In the genomic region with DNA sequence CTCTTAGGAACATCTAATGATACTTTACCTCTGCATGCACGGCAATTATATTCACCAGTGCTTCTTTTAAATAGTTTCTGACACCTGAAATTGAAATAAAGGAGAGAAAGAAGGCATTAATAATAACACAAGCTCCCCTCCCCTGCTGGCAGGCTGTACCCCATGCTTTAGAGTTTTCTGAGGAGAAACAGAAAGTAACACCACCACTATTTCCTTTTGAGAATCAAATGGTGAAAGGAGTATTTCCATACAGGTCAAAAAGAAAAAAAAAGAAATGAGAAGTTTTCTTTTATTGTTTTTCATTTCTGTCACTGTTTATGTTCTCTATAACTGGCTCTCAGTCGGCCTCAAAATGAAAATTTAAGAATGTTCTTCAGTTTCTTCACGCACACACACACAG, we compare ENCODE assay signal across 15 cellular contexts.
DNase-seq lines count a peak whose midpoint lies in the region; ATAC-seq and TF ChIP-seq lines count a peak whose summit lies in the region.
"Had no signal": no experiment of that assay in that cellular context is flagged by ENCODE, and none has a peak within 500 bp of the region (broad histone marks: within the 10 kb centered on the region; RNA-seq: fewer than 3 reads in every experiment).

No MANE protein-coding gene starts in this region.

- no peaks in the 10 kb centered on the region for H3K27me3 ChIP-seq in GM06990 (replicated peaks; ENCODE audit: control insufficient read depth, insufficient read depth, low read length)
- H3K27me3 ChIP-seq in uterus = no peaks in the 10 kb centered on the region
- H3K27me3 ChIP-seq: esophagus muscularis mucosa had no signal

- peak overlapping the region; percentile 86 to 90 for H3K27ac Mint-ChIP-seq in T-cell
- peak overlapping the region; percentile 88 to 92 for H3K27ac Mint-ChIP-seq in effector memory CD8-positive, alpha-beta T cell

- no peaks in the 10 kb centered on the region for H3K27me3 Mint-ChIP-seq in T-cell
- H3K27me3 Mint-ChIP-seq in effector memory CD8-positive, alpha-beta T cell = no peaks in the 10 kb centered on the region

- DNase-seq in GM06990 (ENCODE audit: extremely low read depth, insufficient read length) (no peak), T-cell (no peak), uterus (no peak), NCI-H69 (lab: John Stamatoyannopoulos, UW) (no peak)
- DNase-seq in effector memory CD8-positive, alpha-beta T cell = no peak
- DNase-seq: Calu3, caudate nucleus, mammary epithelial cell, MM.1S, NCI-H2227 treated with DMSO at 0.1 percent for 48 hours had no signal

- no peak for TF ChIP-seq POLR2A in uterus (IDR thresholded peaks at IDR 0.05)

- peaks cover 38 to 69% (median 54%) of the 10 kb centered on the region in 3 donors for H3K4me1 Mint-ChIP-seq in T-cell
- peaks cover 30 to 34% of the 10 kb centered on the region in 2 donors for H3K4me1 Mint-ChIP-seq in effector memory CD8-positive, alpha-beta T cell (ENCODE audit: low read depth in 2 of 2)

- POLR2A ChIA-PET in T-cell (lab: Charles Lee) = interaction anchor here in 1 of 2 donors (0.5 to 0.7 kb wide), 2 partner anchors 8 to 28 kb away, joined by 3 read pairs; no protein-coding TSS in a partner anchor

- peak overlapping the region; percentile 55 to 77 (median 55) for H3K4me3 Mint-ChIP-seq in T-cell
- peak overlapping the region; percentile 78 to 79 for H3K4me3 Mint-ChIP-seq in effector memory CD8-positive, alpha-beta T cell

- CTCF ChIA-PET in T-cell (lab: Charles Lee) = interaction anchor here in 1 of 2 donors (0.6 kb wide), 1 partner anchor 107 kb away, joined by 5 read pairs; no protein-coding TSS in a partner anchor

- intact Hi-C loops in uterus (cut with DNase I; ENCODE audit: low total_unique reads) = no loop called here

- H3K36me3 Mint-ChIP-seq in T-cell = peaks cover 30% of the 10 kb centered on the region
- H3K36me3 Mint-ChIP-seq in effector memory CD8-positive, alpha-beta T cell (ENCODE audit: insufficient read depth) = peaks cover 47% of the 10 kb centered on the region

- no peaks in the 10 kb centered on the region for H3K4me1 ChIP-seq in uterus
- H3K4me1 ChIP-seq: esophagus muscularis mucosa had no signal

- H3K4me3 ChIP-seq in GM06990 (replicated peaks; ENCODE audit: low read depth, low read length) (peak overlapping the region; percentile 7; the same call in 1 of the 2 replicates), uterus (no peak overlapping the region)
- H3K4me3 ChIP-seq: esophagus muscularis mucosa had no signal

- H3K36me3 ChIP-seq in GM06990 (ENCODE audit: control insufficient read depth, insufficient read depth, low read length) = no peaks in the 10 kb centered on the region
- H3K36me3 ChIP-seq in uterus = no peaks in the 10 kb centered on the region

- no peak overlapping the region for H3K27ac ChIP-seq in uterus
- H3K27ac ChIP-seq: esophagus muscularis mucosa, HL-60 had no signal

- no peaks in the 10 kb centered on the region for H3K9me3 ChIP-seq in uterus
- H3K9me3 ChIP-seq: esophagus muscularis mucosa had no signal

- no peaks in the 10 kb centered on the region for H3K9me3 Mint-ChIP-seq in T-cell
- H3K9me3 Mint-ChIP-seq in effector memory CD8-positive, alpha-beta T cell = no peaks in the 10 kb centered on the region

- no peak for TF ChIP-seq CTCF in GM06990 (IDR thresholded peaks at IDR 0.05; ENCODE audit: insufficient read depth, low read length, poor library complexity, severe bottlenecking)
- TF ChIP-seq CTCF in uterus (IDR thresholded peaks at IDR 0.05) = no peak

- ATAC-seq in GM18517 (IDR thresholded peaks at IDR 0.05; ENCODE audit: unreplicated experiment) = peak; percentile 52
- ATAC-seq in T-cell (replicated peaks in 1 of 4) = peak; percentile 25 to 64 (median 50)
- peak; percentile 68 for ATAC-seq in effector memory CD8-positive, alpha-beta T cell (replicated peaks)
- no peak for ATAC-seq in GM21619 (IDR thresholded peaks at IDR 0.05; ENCODE audit: unreplicated experiment)
- ATAC-seq: Panc1 had no signal
